ENCODE assay signal across 10 cellular contexts in genomic region chr3:58065700-58066167, GRCh38. TPM values are rescaled to one million over a fixed set of nuclear protein-coding genes. Genes with fewer than 3 reads are reported as not detected.
A peak's percentile ranks its signal among the peaks of the same experiment; 100 is the strongest.
DNase-seq lines count a peak whose midpoint lies in the region; ATAC-seq, FAIRE-seq and TF ChIP-seq lines count a peak whose summit lies in the region.
"Had no signal": no experiment of that assay in that cellular context is flagged by ENCODE, and none has a peak within 500 bp of the region (broad histone marks: within the 10 kb centered on the region; RNA-seq: fewer than 3 reads in every experiment).

No MANE protein-coding gene starts in this region.

- no peak overlapping the region for H3K4me3 Mint-ChIP-seq in stimulated activated effector memory CD8-positive, alpha-beta T cell treated with anti-CD3 and anti-CD28 coated beads, Interleukin-12 subunit alpha, Interleukin-12 subunit beta, amount 100 ng/mL, for 72 hours
- H3K4me3 Mint-ChIP-seq: CD4-positive, alpha-beta memory T cell; naive thymus-derived CD4-positive, alpha-beta T cell had no signal

- BruUV-seq in PC-9 (replicated peaks; lab: Mats Ljungman, UMichigan), result no TSS peak

- 37 to 62% methylated on average over 3 to 4 of the region's 6 CpGs for WGBS in gastroesophageal sphincter (ENCODE audit: low coverage in 1 of 2), 2 donors
- 69 to 78% (median 72%) methylated on average over 6 of the region's 6 CpGs for WGBS in small intestine, 3 donors

- H3K36me3 ChIP-seq in HEK293 (ENCODE audit: control insufficient read depth in 2 of 2, insufficient read depth in 1 of 2, low read length in 2 of 2), result no peaks in the 10 kb centered on the region
- H3K36me3 ChIP-seq in RWPE2 (ENCODE audit: low read depth), result peaks cover 83% of the 10 kb centered on the region
- H3K36me3 ChIP-seq in gastroesophageal sphincter, result no peaks in the 10 kb centered on the region
- H3K36me3 ChIP-seq in small intestine (ENCODE audit: control insufficient read depth in 2 of 2, insufficient read depth in 2 of 2, low read length in 2 of 2), result no peaks in the 10 kb centered on the region
- no peaks in the 10 kb centered on the region for H3K36me3 ChIP-seq in PC-9 (ENCODE audit: low read depth)

- no peak for TF ChIP-seq POLR2A in gastroesophageal sphincter (IDR thresholded peaks at IDR 0.05)
- TF ChIP-seq POLR2A in erythroblast (IDR thresholded peaks at IDR 0.05; ENCODE audit: low read length), result no peak

- H3K9me2 ChIP-seq in PC-9 (ENCODE audit: insufficient read depth), result no peaks in the 10 kb centered on the region

- ATAC-seq in RWPE2 (ENCODE audit: low read depth) (no peak), gastroesophageal sphincter (no peak), HG03457 (IDR thresholded peaks at IDR 0.05; ENCODE audit: unreplicated experiment) (no peak)
- ATAC-seq in stimulated activated effector memory CD8-positive, alpha-beta T cell treated with anti-CD3 and anti-CD28 coated beads, Interleukin-12 subunit alpha, Interleukin-12 subunit beta, amount 100 ng/mL, for 72 hours, result no peak
- ATAC-seq: naive thymus-derived CD4-positive, alpha-beta T cell had no signal

- TF ChIP-seq CTCF in HEK293 (tag by site-specific recombination; IDR thresholded peaks at IDR 0.05), result no peak
- TF ChIP-seq CTCF in RWPE2 (IDR thresholded peaks at IDR 0.05; ENCODE audit: poor library complexity, severe bottlenecking), result no peak
- no peak for TF ChIP-seq CTCF in gastroesophageal sphincter (IDR thresholded peaks at IDR 0.05)
- TF ChIP-seq CTCF in PC-9 (conservative IDR thresholded peaks at IDR 0.05), result no peak

- H3K9me3 ChIP-seq in HEK293 (ENCODE audit: control insufficient read depth, insufficient read depth, low read depth, low read length) (no peaks in the 10 kb centered on the region), RWPE2 (ENCODE audit: severe bottlenecking) (no peaks in the 10 kb centered on the region), gastroesophageal sphincter (no peaks in the 10 kb centered on the region), small intestine (ENCODE audit: control insufficient read depth, low read depth) (no peaks in the 10 kb centered on the region), PC-9 (ENCODE audit: insufficient read depth, low read depth) (no peaks in the 10 kb centered on the region)

- peaks cover 98% of the 10 kb centered on the region for H3K79me2 ChIP-seq in PC-9 (ENCODE audit: low read depth)

- no peaks in the 10 kb centered on the region for H3K9me3 Mint-ChIP-seq in stimulated activated effector memory CD8-positive, alpha-beta T cell treated with anti-CD3 and anti-CD28 coated beads, Interleukin-12 subunit alpha, Interleukin-12 subunit beta, amount 100 ng/mL, for 72 hours
- H3K9me3 Mint-ChIP-seq: CD4-positive, alpha-beta memory T cell; naive thymus-derived CD4-positive, alpha-beta T cell had no signal

- intact Hi-C loops in PC-9 (cut with micrococcal nuclease; ENCODE audit: unreplicated experiment), result no loop called here

- no peaks in the 10 kb centered on the region for H3K36me3 Mint-ChIP-seq in stimulated activated effector memory CD8-positive, alpha-beta T cell treated with anti-CD3 and anti-CD28 coated beads, Interleukin-12 subunit alpha, Interleukin-12 subunit beta, amount 100 ng/mL, for 72 hours
- H3K36me3 Mint-ChIP-seq: CD4-positive, alpha-beta memory T cell had no signal

- no peak overlapping the region for H3K27ac Mint-ChIP-seq in stimulated activated effector memory CD8-positive, alpha-beta T cell treated with anti-CD3 and anti-CD28 coated beads, Interleukin-12 subunit alpha, Interleukin-12 subunit beta, amount 100 ng/mL, for 72 hours

- H3K4me1 ChIP-seq in HEK293 (ENCODE audit: control insufficient read depth, insufficient read depth, low read length) (peaks cover 7% of the 10 kb centered on the region; the same call in 1 of the 2 replicates), RWPE2 (ENCODE audit: insufficient read depth, poor library complexity, severe bottlenecking) (peaks cover 54% of the 10 kb centered on the region), gastroesophageal sphincter (peaks cover 0 to 100% (median 38%) of the 10 kb centered on the region in 3 donors), small intestine (ENCODE audit: control insufficient read depth in 2 of 2, insufficient read depth in 1 of 2, low read depth in 1 of 2, low read length in 1 of 2) (peaks cover 8 to 14% of the 10 kb centered on the region in 2 donors), PC-9 (replicated peaks; ENCODE audit: insufficient read depth) (peaks cover 7% of the 10 kb centered on the region)

- CTCF ChIA-PET in HEK293 (lab: Yijun Ruan, JAX), result interaction anchor here (0.6 kb wide), 1 partner anchor 239 kb away, joined by 3 read pairs; no protein-coding TSS in a partner anchor
- CTCF ChIA-PET in PC-9 (lab: Charles Lee), result no interaction called here

- no peak overlapping the region for H2AFZ ChIP-seq in PC-9

- H3K27ac ChIP-seq in HEK293 (ENCODE audit: extremely low read depth, low read depth, low read length) (no peak overlapping the region), RWPE2 (ENCODE audit: poor library complexity, severe bottlenecking) (peak overlapping the region; percentile 94), gastroesophageal sphincter (peak overlapping the region; percentile 25 to 86 (median 82)), small intestine (ENCODE audit: low read depth in 1 of 2, low read length in 1 of 2) (peak overlapping the region; percentile 5 to 51), PC-9 (no peak overlapping the region)

- H3K27me3 ChIP-seq in RWPE2 (ENCODE audit: insufficient read depth, poor library complexity, severe bottlenecking) (no peaks in the 10 kb centered on the region), gastroesophageal sphincter (no peaks in the 10 kb centered on the region), small intestine (ENCODE audit: control insufficient read depth in 2 of 2, insufficient read depth in 2 of 2, low read length in 2 of 2) (no peaks in the 10 kb centered on the region), PC-9 (ENCODE audit: insufficient read depth, low read depth) (no peaks in the 10 kb centered on the region)

- POLR2A ChIA-PET in HEK293 (lab: Yijun Ruan, JAX) (no interaction called here), PC-9 (lab: Charles Lee; ENCODE audit: unreplicated experiment) (no interaction called here)

- peaks cover 57% of the 10 kb centered on the region for H4K20me1 ChIP-seq in PC-9 (ENCODE audit: insufficient read depth)

- H3F3A ChIP-seq in PC-9 (ENCODE audit: insufficient read depth, low read depth), result peaks cover 21% of the 10 kb centered on the region; the same call in 1 of the 2 replicates

- H3K4me2 ChIP-seq in PC-9, result no peak overlapping the region

- no peak for FAIRE-seq in small intestine (lab: Jason Lieb, UNC)

- H3K4me3 ChIP-seq in HEK293 (ENCODE audit: low read depth, low read length), result no peak overlapping the region
- H3K4me3 ChIP-seq in RWPE2 (ENCODE audit: severe bottlenecking), result no peak overlapping the region
- H3K4me3 ChIP-seq in gastroesophageal sphincter, result no peak overlapping the region
- no peak overlapping the region for H3K4me3 ChIP-seq in small intestine (ENCODE audit: low read depth in 1 of 2, low read length in 2 of 2)
- no peak overlapping the region for H3K4me3 ChIP-seq in PC-9

- no peak for TF ChIP-seq EP300 in gastroesophageal sphincter (IDR thresholded peaks at IDR 0.05)

- DNase-seq in RWPE2 (ENCODE audit: low spot score), result no peak
- no peak for DNase-seq in small intestine
- DNase-seq in stimulated activated effector memory CD8-positive, alpha-beta T cell treated with anti-CD3 and anti-CD28 coated beads, Interleukin-12 subunit alpha, Interleukin-12 subunit beta, amount 100 ng/mL, for 72 hours (ENCODE audit: low spot score in 2 of 2), result no peak
- no peak for DNase-seq in PC-9
- no peak for DNase-seq in erythroblast (lab: John Stamatoyannopoulos, UW)
- DNase-seq: CD4-positive, alpha-beta memory T cell; naive thymus-derived CD4-positive, alpha-beta T cell had no signal

- peaks cover 8% of the 10 kb centered on the region for H3K4me1 Mint-ChIP-seq in stimulated activated effector memory CD8-positive, alpha-beta T cell treated with anti-CD3 and anti-CD28 coated beads, Interleukin-12 subunit alpha, Interleukin-12 subunit beta, amount 100 ng/mL, for 72 hours

TF ChIP-seq in HEK293, 187 proteins besides CTCF, POLR2A, EP300 and RAD21:
- TF ChIP-seq ZNF530 (tag by site-specific recombination; IDR thresholded peaks at IDR 0.05; ENCODE audit: low read depth) (no peak), ZIC2 (tag by site-specific recombination; IDR thresholded peaks at IDR 0.05) (peak; percentile 95), ZNF174 (tag by site-specific recombination; IDR thresholded peaks at IDR 0.05) (no peak), ZNF23 (tag by site-specific recombination; IDR thresholded peaks at IDR 0.05; ENCODE audit: borderline replicate concordance) (no peak), SCRT2 (tag by site-specific recombination; IDR thresholded peaks at IDR 0.05) (peak; percentile 86), FEZF1 (tag by site-specific recombination; IDR thresholded peaks at IDR 0.05) (0 out of 2 replicates have a peak, but pooled peaks have one; percentile 21), ZNF423 (tag by site-specific recombination; IDR thresholded peaks at IDR 0.05) (peak; percentile 60), GLIS1 (tag by site-specific recombination; IDR thresholded peaks at IDR 0.05) (peak; percentile 35; the same call in 1 of the 2 replicates), SCRT1 (tag by site-specific recombination; IDR thresholded peaks at IDR 0.05; ENCODE audit: borderline replicate concordance) (peak; percentile 69)

RNA-seq across cellular contexts. Expression of gene FLNB, which starts 57.5 kb away (rescaled TPM):
- total RNA-seq in gastroesophageal sphincter (100 to 1,000 TPM in 1 of 4 donors, 10 to 100 TPM in 3; 60.2 to 138 (median 96.2) TPM), PC-9 (2021) (349 and 361 TPM in 2 replicates)
- 100 to 1,000 TPM; 137 to 335 (median 268) TPM for polyA plus RNA-seq in small intestine

Comparison
In these comparisons a context has a peak if more than half of its experiments do, and no peak if none do; other contexts are left out.
1. H3K27ac ChIP-seq: peak in RWPE2 (single experiment), gastroesophageal sphincter (4 of 4) and small intestine (2 of 2); none in HEK293 (single experiment) and PC-9 (single experiment).